In the genomic region with DNA sequence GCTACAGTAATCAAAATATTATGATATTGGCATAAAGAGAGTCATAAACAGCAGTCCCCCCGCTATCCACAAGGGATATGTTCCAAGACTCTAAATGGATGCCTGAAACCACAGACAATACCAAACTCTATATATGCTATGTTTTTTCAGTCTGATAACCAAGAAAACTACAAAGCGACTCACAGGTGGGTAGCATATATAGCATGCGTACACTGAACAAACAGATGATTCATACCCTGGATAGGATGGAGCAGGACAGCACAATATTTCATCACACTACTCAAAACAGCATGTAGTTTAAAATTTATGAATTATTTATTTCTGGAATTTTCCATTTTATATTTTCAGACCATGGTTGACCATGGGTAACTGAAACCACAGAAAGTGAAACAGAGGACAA, we compare ENCODE assay signal across 24 cellular contexts.
"Had no signal": no experiment of that assay in that cellular context is flagged by ENCODE, and none has a peak within 500 bp of the region (broad histone marks: within the 10 kb centered on the region; RNA-seq: fewer than 3 reads in every experiment).

No MANE protein-coding gene starts in this region.

- DNase-seq: cortex of kidney; foreskin melanocyte; glutamatergic neuron; heart right ventricle; hippocampal formation; left cardiac atrium; left lung; mesendoderm; midbrain; naive thymus-derived CD4-positive, alpha-beta T cell; right cardiac atrium; sigmoid colon; stimulated activated CD4-positive, alpha-beta T cell treated with anti-CD3 and anti-CD28 coated beads, Interleukin-4, amount 100 ng/mL, for 4 hours; stimulated activated naive CD8-positive, alpha-beta T cell treated with anti-CD3 and anti-CD28 coated beads, Interleukin-15, Interleukin-2, amounts not matched to agents 100 U/mL and 50 U/mL, for 24 hours; substantia nigra; testis; tibial artery had no signal

- H3K4me3 ChIP-seq: heart right ventricle, left lung, neural progenitor cell, prostate gland, sigmoid colon, testis, tibial artery had no signal

- FAIRE-seq: islet of Langerhans had no signal

- ATAC-seq: esophagus mucosa; heart right ventricle; left cardiac atrium; left lung; naive thymus-derived CD4-positive, alpha-beta T cell; right cardiac atrium; stimulated activated memory B cell treated with anti-CD40 and anti-IgM and Interleukin-4, amounts not matched to agents 10 μg/mL and 1 μg/mL and 100 μg/mL, for 72 hours; stimulated activated naive CD8-positive, alpha-beta T cell treated with anti-CD3 and anti-CD28 coated beads, Interleukin-15, Interleukin-2, amounts not matched to agents 100 U/mL and 50 U/mL, for 24 hours had no signal

- H3K4me1 Mint-ChIP-seq: naive thymus-derived CD4-positive, alpha-beta T cell; nephron; neural progenitor cell; stimulated activated memory B cell treated with anti-CD40 and anti-IgM and Interleukin-4, amounts not matched to agents 10 μg/mL and 1 μg/mL and 100 μg/mL, for 72 hours had no signal

- H3K27me3 Mint-ChIP-seq: type B pancreatic cell had no signal

- H3K27ac Mint-ChIP-seq: naive thymus-derived CD4-positive, alpha-beta T cell; nephron; neural progenitor cell; stimulated activated memory B cell treated with anti-CD40 and anti-IgM and Interleukin-4, amounts not matched to agents 10 μg/mL and 1 μg/mL and 100 μg/mL, for 72 hours; type B pancreatic cell had no signal

- H3K4me3 Mint-ChIP-seq: naive thymus-derived CD4-positive, alpha-beta T cell; nephron; neural progenitor cell; stimulated activated memory B cell treated with anti-CD40 and anti-IgM and Interleukin-4, amounts not matched to agents 10 μg/mL and 1 μg/mL and 100 μg/mL, for 72 hours; type B pancreatic cell had no signal

- H3K36me3 Mint-ChIP-seq: naive thymus-derived CD4-positive, alpha-beta T cell; neural progenitor cell; type B pancreatic cell had no signal
